8 cellular contexts compared by ENCODE assay signal in the genomic region with DNA sequence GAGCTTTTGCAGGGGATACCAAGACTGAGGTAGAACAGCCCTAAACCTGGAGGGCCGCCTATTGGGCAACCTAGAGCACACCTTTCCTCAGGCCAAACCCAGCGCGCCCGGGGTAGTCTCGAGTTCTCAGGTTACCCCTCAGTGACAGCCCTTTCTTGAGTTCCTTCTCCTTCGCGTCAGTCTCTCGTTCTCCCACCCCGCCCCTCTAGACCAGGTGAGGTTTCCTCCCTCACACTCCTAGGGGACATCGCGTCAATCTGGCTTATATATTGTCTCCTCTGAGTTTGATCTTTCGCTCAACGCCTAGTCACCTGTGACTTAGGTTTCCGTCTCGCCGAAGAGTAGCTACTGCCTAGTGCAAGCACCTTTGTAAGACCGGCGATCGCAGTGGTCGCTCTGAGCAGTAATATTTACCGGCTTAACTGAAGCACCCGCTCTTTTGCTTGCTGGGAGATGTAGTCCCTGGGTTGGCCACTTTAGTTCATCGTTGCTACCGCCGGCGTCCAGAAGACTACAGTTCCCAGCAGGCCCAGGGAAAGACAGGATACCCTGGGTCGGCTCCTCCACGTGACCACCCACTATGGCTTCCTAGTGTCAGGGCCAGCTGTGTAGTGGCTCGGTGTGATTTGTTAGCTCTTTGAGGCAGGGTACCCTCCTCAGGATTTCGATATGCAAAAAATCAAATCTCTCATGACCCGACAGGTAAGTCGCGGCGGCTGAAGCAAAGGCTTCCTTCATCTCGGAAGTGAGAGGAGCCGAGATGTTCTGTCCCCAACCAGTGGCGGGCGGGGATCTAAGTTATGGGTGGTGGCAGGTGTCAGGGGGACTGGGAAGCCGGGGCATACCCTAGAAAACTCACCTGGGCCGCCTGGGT. TPM values are rescaled to one million over a fixed set of nuclear protein-coding genes. Genes with fewer than 3 reads are reported as not detected.
DNase-seq lines count a peak whose midpoint lies in the region; ATAC-seq and TF ChIP-seq lines count a peak whose summit lies in the region.

A gene with protein sequence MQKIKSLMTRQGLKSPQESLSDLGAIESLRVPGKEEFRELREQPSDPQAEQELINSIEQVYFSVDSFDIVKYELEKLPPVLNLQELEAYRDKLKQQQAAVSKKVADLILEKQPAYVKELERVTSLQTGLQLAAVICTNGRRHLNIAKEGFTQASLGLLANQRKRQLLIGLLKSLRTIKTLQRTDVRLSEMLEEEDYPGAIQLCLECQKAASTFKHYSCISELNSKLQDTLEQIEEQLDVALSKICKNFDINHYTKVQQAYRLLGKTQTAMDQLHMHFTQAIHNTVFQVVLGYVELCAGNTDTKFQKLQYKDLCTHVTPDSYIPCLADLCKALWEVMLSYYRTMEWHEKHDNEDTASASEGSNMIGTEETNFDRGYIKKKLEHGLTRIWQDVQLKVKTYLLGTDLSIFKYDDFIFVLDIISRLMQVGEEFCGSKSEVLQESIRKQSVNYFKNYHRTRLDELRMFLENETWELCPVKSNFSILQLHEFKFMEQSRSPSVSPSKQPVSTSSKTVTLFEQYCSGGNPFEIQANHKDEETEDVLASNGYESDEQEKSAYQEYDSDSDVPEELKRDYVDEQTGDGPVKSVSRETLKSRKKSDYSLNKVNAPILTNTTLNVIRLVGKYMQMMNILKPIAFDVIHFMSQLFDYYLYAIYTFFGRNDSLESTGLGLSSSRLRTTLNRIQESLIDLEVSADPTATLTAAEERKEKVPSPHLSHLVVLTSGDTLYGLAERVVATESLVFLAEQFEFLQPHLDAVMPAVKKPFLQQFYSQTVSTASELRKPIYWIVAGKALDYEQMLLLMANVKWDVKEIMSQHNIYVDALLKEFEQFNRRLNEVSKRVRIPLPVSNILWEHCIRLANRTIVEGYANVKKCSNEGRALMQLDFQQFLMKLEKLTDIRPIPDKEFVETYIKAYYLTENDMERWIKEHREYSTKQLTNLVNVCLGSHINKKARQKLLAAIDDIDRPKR (plus strand): TSS at position 568 of the 874 bp plus-strand sequence. CDS start 102 bp downstream, at position 670.

- DNase-seq in NCI-H1105 (lab: John Stamatoyannopoulos, UW), result peak; percentile 95
- peak; percentile 90 for DNase-seq in SKM-1 treated with dmso at 0.1 percent for 144 hours (lab: John Stamatoyannopoulos, UW; ENCODE audit: unreplicated experiment)
- DNase-seq in glutamatergic neuron, result peak; percentile 87
- DNase-seq in osteoblast (ENCODE audit: insufficient read length, low spot score, missing footprints), result peak; percentile 95
- peak; percentile 94 for DNase-seq in thoracic aorta (ENCODE audit: low spot score)

- peak within 1 kb of the TSS; percentile 95 for H3K4me3 Mint-ChIP-seq in activated naive CD8-positive, alpha-beta T cell
- H3K4me3 Mint-ChIP-seq in glutamatergic neuron (ENCODE audit: unreplicated experiment), result peak within 1 kb of the TSS; percentile 99

- H3K27ac Mint-ChIP-seq in activated naive CD8-positive, alpha-beta T cell, result peak within 1 kb of the TSS; percentile 94
- peak within 1 kb of the TSS; percentile 95 for H3K27ac Mint-ChIP-seq in glutamatergic neuron (ENCODE audit: unreplicated experiment)

- peak within 1 kb of the TSS; percentile 98 for H2AFZ ChIP-seq in osteoblast (ENCODE audit: low read length)

- no peaks in the 10 kb centered on the region for H3K27me3 Mint-ChIP-seq in activated naive CD8-positive, alpha-beta T cell
- H3K27me3 Mint-ChIP-seq in glutamatergic neuron (ENCODE audit: unreplicated experiment), result no peaks in the 10 kb centered on the region

- no peaks in the 10 kb centered on the region for H3K9me3 Mint-ChIP-seq in activated naive CD8-positive, alpha-beta T cell (ENCODE audit: low read depth)
- no peaks in the 10 kb centered on the region for H3K9me3 Mint-ChIP-seq in glutamatergic neuron (ENCODE audit: unreplicated experiment)

- H3K4me1 ChIP-seq in osteoblast (ENCODE audit: insufficient read depth, low read length) (peaks cover 13% of the 10 kb centered on the region), thoracic aorta (ENCODE audit: control insufficient read depth in 1 of 2, low read depth in 2 of 2) (peaks cover 8 to 17% of the 10 kb centered on the region in 2 donors)

- H3K4me1 Mint-ChIP-seq in activated naive CD8-positive, alpha-beta T cell (ENCODE audit: low read depth), result peaks cover 21% of the 10 kb centered on the region
- no peaks in the 10 kb centered on the region for H3K4me1 Mint-ChIP-seq in glutamatergic neuron (ENCODE audit: low read depth, unreplicated experiment)

- H3K4me3 ChIP-seq in GM08714 (ENCODE audit: low read length) (peak within 1 kb of the TSS; percentile 60), osteoblast (ENCODE audit: insufficient read depth, low read length) (peak within 1 kb of the TSS; percentile 87), thoracic aorta (peak within 1 kb of the TSS; percentile 84)

- ATAC-seq in HG02623 (IDR thresholded peaks at IDR 0.05; ENCODE audit: unreplicated experiment), result peak; percentile 99
- ATAC-seq in thoracic aorta (ENCODE audit: insufficient number of reproducible peaks, low FRiP score, low read depth), result peak; percentile 100

- H4K20me1 ChIP-seq in osteoblast (ENCODE audit: insufficient read depth, low read length), result no peaks in the 10 kb centered on the region

- H3K9me3 ChIP-seq in osteoblast (ENCODE audit: low read depth, low read length), result no peaks in the 10 kb centered on the region
- no peaks in the 10 kb centered on the region for H3K9me3 ChIP-seq in thoracic aorta

- no peaks in the 10 kb centered on the region for H3K27me3 ChIP-seq in osteoblast (ENCODE audit: insufficient read depth, low read length)
- no peaks in the 10 kb centered on the region for H3K27me3 ChIP-seq in thoracic aorta (replicated peaks; ENCODE audit: insufficient read depth)

- peak within 1 kb of the TSS; percentile 98 for H3K4me2 ChIP-seq in osteoblast (ENCODE audit: insufficient read depth, low read length)

- no peaks in the 10 kb centered on the region for H3K36me3 ChIP-seq in osteoblast (ENCODE audit: insufficient read depth, low read length)
- no peaks in the 10 kb centered on the region for H3K36me3 ChIP-seq in thoracic aorta

- TF ChIP-seq CTCF in glutamatergic neuron (IDR thresholded peaks at IDR 0.05; ENCODE audit: partially characterized antibody, unreplicated experiment) (peak; percentile 20), osteoblast (IDR thresholded peaks at IDR 0.05; ENCODE audit: extremely low read depth, low read depth, low read length) (no peak), thoracic aorta (IDR thresholded peaks at IDR 0.05) (peak; percentile 38)

- H3K27ac ChIP-seq in osteoblast (ENCODE audit: low read depth, low read length) (peak within 1 kb of the TSS; percentile 44), thoracic aorta (peak within 1 kb of the TSS in 1 of 2 donors; percentile 11)

- H3K36me3 Mint-ChIP-seq in activated naive CD8-positive, alpha-beta T cell, result no peaks in the 10 kb centered on the region
- H3K36me3 Mint-ChIP-seq in glutamatergic neuron (ENCODE audit: unreplicated experiment), result no peaks in the 10 kb centered on the region

- peaks cover 37% of the 10 kb centered on the region for H3K79me2 ChIP-seq in osteoblast (ENCODE audit: insufficient read depth, low read length)

RNA-seq across cellular contexts. Expression of the gene that starts here (rescaled TPM):
- total RNA-seq in glutamatergic neuron (ENCODE audit: unreplicated experiment) (31.7 TPM), osteoblast (34.4 and 40.4 TPM in 2 replicates), thoracic aorta (10 to 100 TPM; 18.1 to 25.3 TPM)
